15 cellular contexts compared by ENCODE assay signal in the genomic region with DNA sequence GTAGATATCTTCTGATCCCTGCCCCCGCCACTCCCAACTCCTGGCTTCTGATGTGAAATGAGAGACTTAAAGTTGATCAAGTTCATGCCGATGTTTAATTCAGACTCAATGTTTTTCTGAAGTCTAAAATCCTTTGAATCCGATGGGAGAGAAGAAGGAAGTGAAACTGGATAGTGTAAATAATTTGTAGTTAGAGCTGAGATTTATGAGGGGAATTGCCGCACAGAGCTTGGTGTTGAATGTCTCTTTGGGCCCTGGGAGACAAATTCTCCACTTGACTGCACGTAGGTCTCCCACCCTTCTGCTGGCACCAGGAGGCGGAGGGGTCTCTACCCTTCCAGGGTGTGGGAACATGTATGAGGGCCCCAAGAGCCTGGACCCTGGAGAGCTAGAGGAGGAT.
DNase-seq lines count a peak whose midpoint lies in the region; ATAC-seq and TF ChIP-seq lines count a peak whose summit lies in the region.
"Had no signal": no experiment of that assay in that cellular context is flagged by ENCODE, and none has a peak within 500 bp of the region (broad histone marks: within the 10 kb centered on the region; RNA-seq: fewer than 3 reads in every experiment).

No MANE protein-coding gene starts in this region.

- H3K9me3 ChIP-seq in adrenal gland (replicated peaks in 1 of 3) = no peaks in the 10 kb centered on the region
- H3K9me3 ChIP-seq in left lung = no peaks in the 10 kb centered on the region
- H3K9me3 ChIP-seq in thymus (ENCODE audit: control insufficient read depth) = no peaks in the 10 kb centered on the region
- H3K9me3 ChIP-seq in neural progenitor cell (ENCODE audit: low read depth) = no peaks in the 10 kb centered on the region
- H3K9me3 ChIP-seq: thoracic aorta had no signal

- H3K4me1 ChIP-seq in GM23338 (ENCODE audit: insufficient read depth) (no peaks in the 10 kb centered on the region; the same call in 1 of the 2 replicates), adrenal gland (replicated peaks in 1 of 2) (peaks cover 17 to 35% of the 10 kb centered on the region in 2 donors), left lung (peaks cover 25 to 31% of the 10 kb centered on the region in 2 donors), thymus (ENCODE audit: control insufficient read depth, insufficient read depth, low read length) (peaks cover 14% of the 10 kb centered on the region), neural progenitor cell (no peaks in the 10 kb centered on the region)

- H3K27ac ChIP-seq in GM23338 (ENCODE audit: low read depth) = no peak overlapping the region
- peak overlapping the region in 4 of 5 donors; percentile 48 to 82 (median 70) for H3K27ac ChIP-seq in adrenal gland
- H3K27ac ChIP-seq in left lung = peak overlapping the region; percentile 34 to 49
- peak overlapping the region; percentile 71 for H3K27ac ChIP-seq in thymus (ENCODE audit: low read depth)
- H3K27ac ChIP-seq in neural progenitor cell = no peak overlapping the region
- H3K27ac ChIP-seq: thoracic aorta had no signal

- H3F3A ChIP-seq in GM23338 (replicated peaks; ENCODE audit: low read depth) (no peaks in the 10 kb centered on the region), neural progenitor cell (ENCODE audit: low read depth) (no peaks in the 10 kb centered on the region)

- no peak for TF ChIP-seq CTCF in GM23338 (conservative IDR thresholded peaks at IDR 0.05; ENCODE audit: low read depth in 2 of 2)
- no peak for TF ChIP-seq CTCF in adrenal gland (IDR thresholded peaks at IDR 0.05)
- TF ChIP-seq CTCF in left lung (IDR thresholded peaks at IDR 0.05) = no peak
- TF ChIP-seq CTCF in neural progenitor cell (IDR thresholded peaks at IDR 0.05) = no peak
- TF ChIP-seq CTCF in endothelial cell (IDR thresholded peaks at IDR 0.05; ENCODE audit: unreplicated experiment) = no peak

- H3K27me3 Mint-ChIP-seq in GM23338 (ENCODE audit: insufficient read depth, low read depth, poor library complexity) (peaks cover 4% of the 10 kb centered on the region), neural progenitor cell (ENCODE audit: insufficient read depth, low read depth) (no peaks in the 10 kb centered on the region), endothelial cell (ENCODE audit: unreplicated experiment) (peaks cover 4% of the 10 kb centered on the region)

- H2AFZ ChIP-seq in GM23338 = peak overlapping the region; percentile 23; the same call in 1 of the 2 replicates
- H2AFZ ChIP-seq in neural progenitor cell (replicated peaks) = no peak overlapping the region

- 73 to 80% (median 77%) methylated on average over 6 of the region's 6 CpGs for WGBS in adrenal gland, 4 donors
- WGBS in thymus = 91% methylated on average over 6 of the region's 6 CpGs

- intact Hi-C loops in adrenal gland (cut with DNase I) (no loop called here), left lung (cut with DNase I) (no loop called here), left cardiac atrium (cut with DNase I) (no loop called here)

- H4K20me1 ChIP-seq in GM23338 (replicated peaks; ENCODE audit: insufficient read depth) (no peaks in the 10 kb centered on the region), neural progenitor cell (ENCODE audit: low read depth) (no peaks in the 10 kb centered on the region)

- no peak for ATAC-seq in GM23338
- no peak for ATAC-seq in left lung
- no peak for ATAC-seq in HG02588 (IDR thresholded peaks at IDR 0.05; ENCODE audit: unreplicated experiment)
- ATAC-seq in left cardiac atrium = no peak
- ATAC-seq: natural killer cell had no signal

- no peaks in the 10 kb centered on the region for H3K27me3 ChIP-seq in GM23338 (ENCODE audit: insufficient read depth)
- no peaks in the 10 kb centered on the region for H3K27me3 ChIP-seq in adrenal gland
- H3K27me3 ChIP-seq in left lung = no peaks in the 10 kb centered on the region
- H3K27me3 ChIP-seq in thymus (ENCODE audit: control insufficient read depth, insufficient read depth) = no peaks in the 10 kb centered on the region
- H3K27me3 ChIP-seq in neural progenitor cell = no peaks in the 10 kb centered on the region

- no peak overlapping the region for H3K9ac ChIP-seq in neural progenitor cell

- no peak for DNase-seq in GM23338 (ENCODE audit: low spot score)
- DNase-seq in adrenal gland = no peak
- DNase-seq in left lung = no peak
- DNase-seq in neural progenitor cell (ENCODE audit: low spot score) = no peak
- no peak for DNase-seq in endothelial cell (ENCODE audit: low spot score)
- no peak for DNase-seq in left cardiac atrium
- DNase-seq: activated effector memory CD4-positive, alpha-beta T cell treated with anti-CD3 and anti-CD28 coated beads, Interleukin-2, amount 50 U/mL, for 16 hours; AML-193; DND-41; natural killer cell; NCI-H1092 treated with DMSO at 0.1 percent for 48 hours had no signal

- H3K36me3 ChIP-seq in GM23338 (ENCODE audit: insufficient read depth) (no peaks in the 10 kb centered on the region), adrenal gland (replicated peaks in 1 of 2) (no peaks in the 10 kb centered on the region), left lung (no peaks in the 10 kb centered on the region), thymus (ENCODE audit: control insufficient read depth, insufficient read depth) (no peaks in the 10 kb centered on the region), neural progenitor cell (no peaks in the 10 kb centered on the region)
- H3K36me3 ChIP-seq: thoracic aorta had no signal

- no peaks in the 10 kb centered on the region for H3K9me3 Mint-ChIP-seq in GM23338
- no peaks in the 10 kb centered on the region for H3K9me3 Mint-ChIP-seq in neural progenitor cell
- no peaks in the 10 kb centered on the region for H3K9me3 Mint-ChIP-seq in endothelial cell (ENCODE audit: unreplicated experiment)
- H3K9me3 Mint-ChIP-seq: IgD-negative memory B cell, natural killer cell had no signal

- H3K4me3 Mint-ChIP-seq in GM23338 (no peak overlapping the region), neural progenitor cell (no peak overlapping the region), endothelial cell (ENCODE audit: unreplicated experiment) (no peak overlapping the region)
- H3K4me3 Mint-ChIP-seq: IgD-negative memory B cell, natural killer cell had no signal

- TF ChIP-seq POLR2A in adrenal gland (IDR thresholded peaks at IDR 0.05) = no peak

- peaks cover 15% of the 10 kb centered on the region for H3K4me1 Mint-ChIP-seq in GM23338
- H3K4me1 Mint-ChIP-seq in neural progenitor cell = peaks cover 18% of the 10 kb centered on the region
- H3K4me1 Mint-ChIP-seq in endothelial cell (ENCODE audit: unreplicated experiment) = peaks cover 12% of the 10 kb centered on the region
- H3K4me1 Mint-ChIP-seq: IgD-negative memory B cell had no signal

- no peak overlapping the region for H3K4me3 ChIP-seq in GM23338
- no peak overlapping the region for H3K4me3 ChIP-seq in adrenal gland
- no peak overlapping the region for H3K4me3 ChIP-seq in left lung
- no peak overlapping the region for H3K4me3 ChIP-seq in thymus (ENCODE audit: low read length)
- no peak overlapping the region for H3K4me3 ChIP-seq in neural progenitor cell
- H3K4me3 ChIP-seq: thoracic aorta had no signal

- H3K79me2 ChIP-seq in GM23338 (replicated peaks; ENCODE audit: insufficient read depth) (no peaks in the 10 kb centered on the region), neural progenitor cell (ENCODE audit: low read depth) (no peaks in the 10 kb centered on the region)

- H3K36me3 Mint-ChIP-seq in GM23338 (ENCODE audit: low read depth) (no peaks in the 10 kb centered on the region), neural progenitor cell (peaks cover 5% of the 10 kb centered on the region), endothelial cell (ENCODE audit: low read depth, unreplicated experiment) (no peaks in the 10 kb centered on the region)
- H3K36me3 Mint-ChIP-seq: natural killer cell had no signal

- H3K4me2 ChIP-seq in GM23338 = no peak overlapping the region
- no peak overlapping the region for H3K4me2 ChIP-seq in neural progenitor cell

- no peaks in the 10 kb centered on the region for H3K9me2 ChIP-seq in GM23338 (ENCODE audit: insufficient read depth)

- peak overlapping the region; percentile 46; the same call in 1 of the 2 replicates for H3K27ac Mint-ChIP-seq in GM23338
- no peak overlapping the region for H3K27ac Mint-ChIP-seq in neural progenitor cell
- no peak overlapping the region for H3K27ac Mint-ChIP-seq in endothelial cell (ENCODE audit: unreplicated experiment)
- H3K27ac Mint-ChIP-seq: natural killer cell had no signal

TF ChIP-seq in GM23338, 12 proteins besides CTCF, POLR2A, EP300 and RAD21 (continues in another document):
- TF ChIP-seq ETS1 (IDR thresholded peaks at IDR 0.05) (no peak), JUNB (IDR thresholded peaks at IDR 0.05; ENCODE audit: unreplicated experiment) (no peak), CREB1 (CRISPR knock-in tag; IDR thresholded peaks at IDR 0.05; ENCODE audit: low read depth) (no peak), NANOG (IDR thresholded peaks at IDR 0.05; ENCODE audit: borderline replicate concordance) (no peak), EZH2 (IDR thresholded peaks at IDR 0.05; ENCODE audit: low read depth, unreplicated experiment) (no peak), EZH2phosphoT487 (IDR thresholded peaks at IDR 0.05; ENCODE audit: unreplicated experiment) (no peak), STAT1 (IDR thresholded peaks at IDR 0.05; ENCODE audit: unreplicated experiment) (no peak)

Comparison
In these comparisons a context has a peak if more than half of its experiments do, and no peak if none do; other contexts are left out.
1. H3K27ac ChIP-seq: peak in adrenal gland (4 of 5), left lung (2 of 2) and thymus (single experiment); none in GM23338 (single experiment) and neural progenitor cell (single experiment).